3 cellular contexts compared by ENCODE assay signal in genomic region chr11:70026012-70026411, GRCh38.
TF ChIP-seq lines count a peak whose summit lies in the region.

No MANE protein-coding gene starts in this region.

TF ChIP-seq in HepG2, 621 proteins besides CTCF, POLR2A, EP300 and RAD21:
- no peak for TF ChIP-seq NFATC3 (CRISPR knock-in tag; IDR thresholded peaks at IDR 0.05)
- TF ChIP-seq CREB1 (IDR thresholded peaks at IDR 0.05), result peak; percentile 93
- no peak for TF ChIP-seq CREB1 (CRISPR knock-in tag; IDR thresholded peaks at IDR 0.05)
- TF ChIP-seq FOXP1 (IDR thresholded peaks at IDR 0.05), result no peak
- TF ChIP-seq FOXP1 (CRISPR knock-in tag; IDR thresholded peaks at IDR 0.05), result no peak
- peak; percentile 18; the same call in 1 of the 2 replicates for TF ChIP-seq ATF7 (IDR thresholded peaks at IDR 0.05)
- TF ChIP-seq ATF7 (CRISPR knock-in tag; IDR thresholded peaks at IDR 0.05), result no peak
- no peak for TF ChIP-seq SIN3A (IDR thresholded peaks at IDR 0.05; ENCODE audit: borderline replicate concordance, low read depth, low read length)
- no peak for TF ChIP-seq RAD51 (IDR thresholded peaks at IDR 0.05; ENCODE audit: borderline replicate concordance)
- TF ChIP-seq PRDM15 (CRISPR knock-in tag; IDR thresholded peaks at IDR 0.05), result no peak
- no peak for TF ChIP-seq GRHL1 (CRISPR knock-in tag; conservative IDR thresholded peaks at IDR 0.05)
- no peak for TF ChIP-seq MAFG (CRISPR knock-in tag; IDR thresholded peaks at IDR 0.05)

TF ChIP-seq in GM12878, 131 proteins besides CTCF, POLR2A, EP300 and RAD21:
- TF ChIP-seq ZNF274 (IDR thresholded peaks at IDR 0.05; ENCODE audit: insufficient read depth, insufficient read length), result no peak

TF ChIP-seq in H1, 55 proteins besides CTCF, POLR2A, EP300 and RAD21:
- TF ChIP-seq BCL11A (IDR thresholded peaks at IDR 0.05; ENCODE audit: low read depth in 2 of 2, low read length in 2 of 2), result no peak
- no peak for TF ChIP-seq ATF2 (IDR thresholded peaks at IDR 0.05; ENCODE audit: low read length)
- TF ChIP-seq RFX5 (IDR thresholded peaks at IDR 0.05; ENCODE audit: borderline replicate concordance, low read depth, low read length), result no peak
- no peak for TF ChIP-seq GABPA (IDR thresholded peaks at IDR 0.05; ENCODE audit: borderline replicate concordance, insufficient read depth, low read length)
- TF ChIP-seq ATF3 (IDR thresholded peaks at IDR 0.05; ENCODE audit: insufficient read depth, low read depth, low read length), result no peak
- no peak for TF ChIP-seq RBBP5 (IDR thresholded peaks at IDR 0.05; ENCODE audit: borderline replicate concordance, low read depth, low read length)
- TF ChIP-seq SIN3A (conservative IDR thresholded peaks at IDR 0.05 in 1 of 2, IDR thresholded peaks at IDR 0.05 in 1 of 2; ENCODE audit: low read depth in 1 of 2, low read length in 2 of 2), result no peak
- TF ChIP-seq SP4 (IDR thresholded peaks at IDR 0.05; ENCODE audit: low read length), result no peak
- TF ChIP-seq SIX5 (IDR thresholded peaks at IDR 0.05; ENCODE audit: low read depth, low read length), result no peak
- no peak for TF ChIP-seq PHF8 (conservative IDR thresholded peaks at IDR 0.05; ENCODE audit: low read depth, low read length)
- TF ChIP-seq FOSL1 (IDR thresholded peaks at IDR 0.05; ENCODE audit: insufficient read depth, low read depth, low read length), result no peak
- no peak for TF ChIP-seq KDM1A (IDR thresholded peaks at IDR 0.05; ENCODE audit: borderline replicate concordance, low read length)
- no peak for TF ChIP-seq KDM5A (IDR thresholded peaks at IDR 0.05; ENCODE audit: low read length)
- TF ChIP-seq CHD1 (IDR thresholded peaks at IDR 0.05; ENCODE audit: low read depth, low read length), result no peak
- no peak for TF ChIP-seq CBX8 (IDR thresholded peaks at IDR 0.05; ENCODE audit: borderline replicate concordance, low read depth, low read length)
